In genomic region chr1:3620708-3621107, GRCh38 we compare ENCODE assay signal across 2 cellular contexts.
TF ChIP-seq lines count a peak whose summit lies in the region.

No MANE protein-coding gene starts in this region.

TF ChIP-seq in HCT116, 20 proteins besides CTCF, POLR2A, EP300 and RAD21:
- TF ChIP-seq SIN3A (IDR thresholded peaks at IDR 0.05; ENCODE audit: low read depth) (no peak), SP1 (IDR thresholded peaks at IDR 0.05; ENCODE audit: low read depth) (no peak), EGR1 (IDR thresholded peaks at IDR 0.05; ENCODE audit: low read depth) (no peak), ZBTB33 (IDR thresholded peaks at IDR 0.05; ENCODE audit: extremely low read depth, insufficient replicate concordance, low read length) (no peak), POLR2AphosphoS5 (IDR thresholded peaks at IDR 0.05; ENCODE audit: low read depth, low read length) (no peak), EZH2phosphoT487 (IDR thresholded peaks at IDR 0.05; ENCODE audit: borderline replicate concordance) (no peak), FOSL1 (IDR thresholded peaks at IDR 0.05; ENCODE audit: low read depth) (no peak), ELF1 (IDR thresholded peaks at IDR 0.05; ENCODE audit: borderline replicate concordance, low read depth) (no peak), JUND (IDR thresholded peaks at IDR 0.05) (no peak), EZH2 (IDR thresholded peaks at IDR 0.05) (no peak), SRF (IDR thresholded peaks at IDR 0.05; ENCODE audit: low read depth) (no peak)

TF ChIP-seq in K562, 482 proteins besides CTCF, POLR2A, EP300 and RAD21:
- TF ChIP-seq CBFA2T2 (conservative IDR thresholded peaks at IDR 0.05): 0 out of 2 replicates have a peak, but pooled peaks have one; percentile 37
- TF ChIP-seq TFE3 (CRISPR knock-in tag; IDR thresholded peaks at IDR 0.05): peak; percentile 79
- TF ChIP-seq USF2 (CRISPR knock-in tag; IDR thresholded peaks at IDR 0.05): peak; percentile 58
- TF ChIP-seq NFATC3 (IDR thresholded peaks at IDR 0.05): no peak
- peak; percentile 48; the same call in 1 of the 2 replicates for TF ChIP-seq USF1 (CRISPR knock-in tag; IDR thresholded peaks at IDR 0.05)
- no peak for TF ChIP-seq BRF1 (IDR thresholded peaks at IDR 0.05; ENCODE audit: borderline replicate concordance, extremely low read depth, insufficient read length)
- no peak for TF ChIP-seq ATF7 (IDR thresholded peaks at IDR 0.05)
- TF ChIP-seq BDP1 (IDR thresholded peaks at IDR 0.05; ENCODE audit: insufficient read depth, insufficient read length): no peak
- peak; percentile 79 for TF ChIP-seq RAD51 (IDR thresholded peaks at IDR 0.05; ENCODE audit: borderline replicate concordance, low read depth)
